Comparison of ENCODE assay signal across 14 cellular contexts in the genomic region with DNA sequence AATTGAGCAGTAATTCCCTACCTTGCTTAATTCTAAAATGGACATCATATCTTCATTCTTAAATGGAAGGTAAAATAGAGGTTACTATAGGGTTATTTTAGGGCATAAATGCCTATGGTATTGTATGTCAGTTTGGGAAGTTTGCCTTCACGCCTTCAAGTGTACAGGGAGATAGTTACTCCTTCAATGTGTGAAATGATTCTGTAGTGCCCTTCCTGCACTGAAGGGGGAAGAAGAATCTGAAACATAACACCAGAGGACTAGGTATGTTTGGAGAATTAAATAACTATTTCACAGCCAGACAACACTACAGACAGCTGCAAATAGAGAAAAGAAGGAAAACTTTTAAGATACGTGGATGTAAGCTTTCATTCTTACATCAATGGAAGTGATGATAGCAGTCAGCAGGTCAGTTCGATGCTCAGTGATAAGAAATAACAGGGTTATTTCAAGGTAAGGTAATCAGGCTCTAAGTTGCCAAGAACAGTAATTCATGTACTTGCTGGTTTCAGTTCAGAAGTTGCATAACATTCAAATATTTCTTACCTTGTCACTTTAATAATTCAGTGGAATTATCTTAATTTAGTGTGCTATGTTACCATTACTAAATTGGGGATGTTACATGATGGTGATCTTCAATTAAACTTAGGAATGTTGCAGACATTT. TPM values are rescaled to one million over a fixed set of nuclear protein-coding genes. Genes with fewer than 3 reads are reported as not detected.
A peak's percentile ranks its signal among the peaks of the same experiment; 100 is the strongest.
DNase-seq lines count a peak whose midpoint lies in the region; ATAC-seq and TF ChIP-seq lines count a peak whose summit lies in the region.
"Had no signal": no experiment of that assay in that cellular context is flagged by ENCODE, and none has a peak within 500 bp of the region (broad histone marks: within the 10 kb centered on the region; RNA-seq: fewer than 3 reads in every experiment).

No MANE protein-coding gene starts in this region.

- DNase-seq in MCF 10A (ENCODE audit: unreplicated experiment) (peak; percentile 42), breast epithelium (ENCODE audit: low spot score in 2 of 2) (no peak), PC-9 (peak in 1 of 2 experiments; percentile 34), fibroblast of peridontal ligament (ENCODE audit: extremely low read depth) (peak; percentile 38), foreskin melanocyte (no peak), COLO668 (lab: John Stamatoyannopoulos, UW; ENCODE audit: unreplicated experiment) (no peak)
- DNase-seq: activated T-cell treated with anti-CD3 and anti-CD28 coated beads for 4 hours, GOT3, NCI-H2171 treated with DMSO at 0.1 percent for 48 hours, pancreas had no signal

- no peak overlapping the region for H2AFZ ChIP-seq in PC-9

- H3F3A ChIP-seq in PC-9 (ENCODE audit: insufficient read depth, low read depth) = 0 out of 2 replicates have a peak, but pooled peaks cover 5% of the 10 kb centered on the region

- H4K20me1 ChIP-seq in PC-9 (ENCODE audit: insufficient read depth) = peaks cover 23% of the 10 kb centered on the region; the same call in 1 of the 2 replicates

- ATAC-seq in HG02763 (IDR thresholded peaks at IDR 0.05; ENCODE audit: unreplicated experiment) = no peak
- ATAC-seq: pancreas had no signal

- H3K36me3 Mint-ChIP-seq in MCF 10A (ENCODE audit: insufficient read depth, unreplicated experiment) = peaks cover 7% of the 10 kb centered on the region

- H3K36me3 ChIP-seq in breast epithelium = no peaks in the 10 kb centered on the region
- H3K36me3 ChIP-seq in PC-9 (ENCODE audit: low read depth) = no peaks in the 10 kb centered on the region
- H3K36me3 ChIP-seq: BLaER1, pancreas had no signal

- peak overlapping the region in 1 of 3 donors; percentile 14 for H3K4me3 ChIP-seq in breast epithelium
- H3K4me3 ChIP-seq in PC-9 = no peak overlapping the region
- H3K4me3 ChIP-seq: BLaER1, coronary artery, pancreas had no signal

- H3K4me3 Mint-ChIP-seq in MCF 10A (ENCODE audit: unreplicated experiment) = peak overlapping the region; percentile 50

- H3K27me3 Mint-ChIP-seq in MCF 10A (ENCODE audit: insufficient read depth, unreplicated experiment) = no peaks in the 10 kb centered on the region

- TF ChIP-seq CTCF in MCF 10A (IDR thresholded peaks at IDR 0.05; ENCODE audit: unreplicated experiment) (peak; percentile 29), breast epithelium (IDR thresholded peaks at IDR 0.05) (peak in 1 of 3 donors; percentile 32), PC-9 (conservative IDR thresholded peaks at IDR 0.05) (no peak)

- TF ChIP-seq POLR2A in breast epithelium (IDR thresholded peaks at IDR 0.05) = no peak

- peaks cover 78% of the 10 kb centered on the region for H3K79me2 ChIP-seq in PC-9 (ENCODE audit: low read depth)

- intact Hi-C loops in MCF 10A (cut with micrococcal nuclease) = loop anchor here (1.0 kb wide), 1 partner anchor 285 kb away; no protein-coding TSS in a partner anchor
- intact Hi-C loops in breast epithelium (cut with DNase I; ENCODE audit: low total_unique reads) = no loop called here
- intact Hi-C loops in PC-9 (cut with micrococcal nuclease; ENCODE audit: unreplicated experiment) = no loop called here

- H3K9me3 ChIP-seq in breast epithelium = no peaks in the 10 kb centered on the region
- no peaks in the 10 kb centered on the region for H3K9me3 ChIP-seq in PC-9 (ENCODE audit: insufficient read depth, low read depth)
- H3K9me3 ChIP-seq: BLaER1, pancreas had no signal

- no peaks in the 10 kb centered on the region for H3K9me2 ChIP-seq in PC-9 (ENCODE audit: insufficient read depth)

- BruUV-seq in MCF 10A (replicated peaks; lab: Mats Ljungman, UMichigan) = no TSS peak
- no TSS peak for BruUV-seq in PC-9 (replicated peaks; lab: Mats Ljungman, UMichigan)

- POLR2A ChIA-PET in MCF 10A (lab: Yijun Ruan, JAX) (interaction anchor here (0.9 to 2.1 kb wide), 3 partner anchors 11 to 158 kb away, joined by 3 to 8 read pairs (median 4); no protein-coding TSS in a partner anchor), PC-9 (lab: Charles Lee; ENCODE audit: unreplicated experiment) (no interaction called here)

- H3K27ac ChIP-seq in breast epithelium (peak overlapping the region in 1 of 2 donors; percentile 2), PC-9 (no peak overlapping the region), temporal lobe (ENCODE audit: low read depth, low read length) (peak overlapping the region; percentile 46)
- H3K27ac ChIP-seq: BLaER1, coronary artery, pancreas had no signal

- no peaks in the 10 kb centered on the region for H3K9me3 Mint-ChIP-seq in MCF 10A (ENCODE audit: unreplicated experiment)

- H3K27me3 ChIP-seq in breast epithelium = no peaks in the 10 kb centered on the region
- no peaks in the 10 kb centered on the region for H3K27me3 ChIP-seq in PC-9 (ENCODE audit: insufficient read depth, low read depth)
- H3K27me3 ChIP-seq: pancreas had no signal

- H3K4me2 ChIP-seq in PC-9 = peak overlapping the region; percentile 90
- H3K4me2 ChIP-seq: BLaER1 had no signal

- peaks cover 26% of the 10 kb centered on the region for H3K4me1 Mint-ChIP-seq in MCF 10A (ENCODE audit: insufficient read depth, unreplicated experiment)

- H3K4me1 ChIP-seq in breast epithelium = peaks cover 0 to 16% of the 10 kb centered on the region in 2 donors
- H3K4me1 ChIP-seq in PC-9 (replicated peaks; ENCODE audit: insufficient read depth) = peaks cover 28% of the 10 kb centered on the region

- CTCF ChIA-PET in MCF 10A (lab: Yijun Ruan, JAX) (interaction anchor here (1.6 to 6.3 kb wide), 9 partner anchors 13 to 437 kb away, joined by 3 to 45 read pairs (median 6); no protein-coding TSS in a partner anchor), PC-9 (lab: Charles Lee) (interaction anchor here (0.7 kb wide), 1 partner anchor 113 kb away, joined by 3 read pairs; no protein-coding TSS in a partner anchor)

- H3K27ac Mint-ChIP-seq in MCF 10A (ENCODE audit: low read depth, unreplicated experiment) = no peak overlapping the region

RNA-seq across cellular contexts. Expression of a gene that starts 4.0 kb away (rescaled TPM):
- total RNA-seq in MCF 10A (2022) (62.3 and 63.7 TPM in 2 replicates), breast epithelium (100 to 1,000 TPM in 2 of 3 donors, 10 to 100 TPM in 1; 62.1 to 138 (median 121) TPM), PC-9 (2021) (55.5 and 59.1 TPM in 2 replicates), temporal lobe (98.8 TPM)

RNA-seq across cellular contexts. Expression of a gene that starts 4.2 kb away (rescaled TPM):
- total RNA-seq in MCF 10A (2022) (0.51 and 0.96 TPM in 2 replicates), breast epithelium (1 to 10 TPM; 1.4 to 9.8 (median 4.6) TPM), PC-9 (2021) (1.8 and 2.3 TPM in 2 replicates), temporal lobe (16.7 TPM)

Comparison
In these comparisons a context has a peak if more than half of its experiments do, and no peak if none do; other contexts are left out.
1. DNase-seq: peak in MCF 10A (single experiment) and fibroblast of peridontal ligament (single experiment); none in breast epithelium (0 of 2), foreskin melanocyte (single experiment) and COLO668 (single experiment).